In genomic region chr5:177369050-177369912, GRCh38 we compare ENCODE assay signal across 8 cellular contexts. TPM values are rescaled to one million over a fixed set of nuclear protein-coding genes. Genes with fewer than 3 reads are reported as not detected.
DNase-seq lines count a peak whose midpoint lies in the region; ATAC-seq and TF ChIP-seq lines count a peak whose summit lies in the region.

No MANE protein-coding gene starts in this region.

- no peak overlapping the region for H2BK12ac ChIP-seq in trophoblast cell (ENCODE audit: low read length)

- no peak overlapping the region for H3K9ac ChIP-seq in trophoblast cell (ENCODE audit: low read length)

- CTCF ChIA-PET in AG04450 (lab: Charles Lee), result interaction anchor here (0.6 to 5.6 kb wide), 18 partner anchors 9 to 257 kb away, joined by 3 to 61 read pairs (median 4); partner anchors contain the start of genes LMAN2 and SLC34A1

- H3K23ac ChIP-seq in trophoblast cell (ENCODE audit: low read length), result no peak overlapping the region

- no peak overlapping the region for H4K12ac ChIP-seq in trophoblast cell (ENCODE audit: low read depth, low read length)

- no peak overlapping the region for H2BK120ac ChIP-seq in trophoblast cell (ENCODE audit: insufficient read depth, low read length, poor library complexity)

- peaks cover 4% of the 10 kb centered on the region; the same call in 1 of the 2 replicates for H3K9me3 ChIP-seq in AG04450 (ENCODE audit: control insufficient read depth, insufficient read depth, low read length)
- no peaks in the 10 kb centered on the region for H3K9me3 ChIP-seq in RWPE2 (ENCODE audit: severe bottlenecking)
- H3K9me3 ChIP-seq in trophoblast cell (ENCODE audit: insufficient read depth, low read depth, low read length), result no peaks in the 10 kb centered on the region

- H2AFZ ChIP-seq in trophoblast cell (ENCODE audit: insufficient read depth, low read length, poor library complexity), result no peak overlapping the region

- DNase-seq in AG04450 (ENCODE audit: low read depth, low spot score) (no peak), GM12865 (ENCODE audit: low read depth) (peak; percentile 46), RWPE2 (ENCODE audit: low spot score) (no peak), trophoblast cell (peak in 1 of 2 donors; percentile 30), NCI-H1092 treated with DMSO at 0.1 percent for 48 hours (lab: John Stamatoyannopoulos, UW) (no peak), NCI-H2107 treated with DMSO at 0.1 percent for 48 hours (lab: John Stamatoyannopoulos, UW; ENCODE audit: unreplicated experiment) (no peak)
- peak; percentile 21 for DNase-seq in effector CD4-positive, alpha-beta T cell

- peaks cover 22% of the 10 kb centered on the region for H3K4me1 ChIP-seq in RWPE2 (ENCODE audit: insufficient read depth, poor library complexity, severe bottlenecking)
- peaks cover 16 to 17% of the 10 kb centered on the region in 2 experiments for H3K4me1 ChIP-seq in trophoblast cell (ENCODE audit: control insufficient read depth in 1 of 2, insufficient read depth in 2 of 2, low read length in 2 of 2)

- peaks cover 14% of the 10 kb centered on the region for H3K79me1 ChIP-seq in trophoblast cell (ENCODE audit: low read length)

- H3K4me3 ChIP-seq in AG04450 (ENCODE audit: low read depth, low read length) (no peak overlapping the region), GM12865 (ENCODE audit: low read depth, low read length) (no peak overlapping the region), RWPE2 (ENCODE audit: severe bottlenecking) (no peak overlapping the region), trophoblast cell (ENCODE audit: low read depth, low read length) (peak overlapping the region; percentile 26)

- no peak overlapping the region for H3K18ac ChIP-seq in trophoblast cell (ENCODE audit: low read length)

- H3K36me3 ChIP-seq in RWPE2 (ENCODE audit: low read depth), result no peaks in the 10 kb centered on the region; the same call in 1 of the 2 replicates
- no peaks in the 10 kb centered on the region for H3K36me3 ChIP-seq in trophoblast cell (ENCODE audit: control insufficient read depth in 1 of 2, insufficient read depth in 2 of 2, low read length in 2 of 2)

- WGBS in trophoblast cell (ENCODE audit: extremely low coverage, insufficient coverage, insufficient read length), result no CpG with 5 or more reads among the region's 7 CpGs

- no peak overlapping the region for H2AK5ac ChIP-seq in trophoblast cell (ENCODE audit: low read length)

- H3K27ac ChIP-seq in AG04450 (ENCODE audit: low read depth, low read length), result no peak overlapping the region
- H3K27ac ChIP-seq in RWPE2 (ENCODE audit: poor library complexity, severe bottlenecking), result no peak overlapping the region
- H3K27ac ChIP-seq in trophoblast cell (ENCODE audit: low read depth, low read length), result no peak overlapping the region

- H4K8ac ChIP-seq in trophoblast cell (ENCODE audit: low read depth, low read length), result no peak overlapping the region

- no peak overlapping the region for H3K14ac ChIP-seq in trophoblast cell (ENCODE audit: low read length)

- no peak overlapping the region for H3K4me2 ChIP-seq in trophoblast cell (ENCODE audit: low read length)

- H3K4ac ChIP-seq in trophoblast cell (ENCODE audit: low read depth, low read length), result no peak overlapping the region

- H3K27me3 ChIP-seq in AG04450 (ENCODE audit: control insufficient read depth, insufficient read depth, low read length), result no peaks in the 10 kb centered on the region
- no peaks in the 10 kb centered on the region for H3K27me3 ChIP-seq in RWPE2 (ENCODE audit: insufficient read depth, poor library complexity, severe bottlenecking)
- no peaks in the 10 kb centered on the region for H3K27me3 ChIP-seq in trophoblast cell (ENCODE audit: insufficient read depth, low read length)

- ATAC-seq in RWPE2 (ENCODE audit: low read depth) (peak; percentile 21; the same call in 1 of the 3 replicates), GM18867 (IDR thresholded peaks at IDR 0.05; ENCODE audit: unreplicated experiment) (no peak)

- H2BK5ac ChIP-seq in trophoblast cell (ENCODE audit: low read depth, low read length, poor library complexity), result no peak overlapping the region

- H3K79me2 ChIP-seq in trophoblast cell (ENCODE audit: control insufficient read depth, insufficient read depth, low read length, poor library complexity), result peaks cover 7% of the 10 kb centered on the region

- no peak overlapping the region for H4K91ac ChIP-seq in trophoblast cell (ENCODE audit: low read depth, low read length)

- POLR2A ChIA-PET in AG04450 (lab: Yijun Ruan, JAX), result no interaction called here

- peak; percentile 73 for TF ChIP-seq CTCF in AG04450 (IDR thresholded peaks at IDR 0.05; ENCODE audit: low read depth, low read length)
- TF ChIP-seq CTCF in GM12865 (IDR thresholded peaks at IDR 0.05; ENCODE audit: insufficient read depth, low read depth, low read length, missing control alignments), result peak; percentile 76
- TF ChIP-seq CTCF in RWPE2 (IDR thresholded peaks at IDR 0.05; ENCODE audit: poor library complexity, severe bottlenecking), result peak; percentile 85

RNA-seq across cellular contexts. Expression of gene RGS14, which starts 11.6 kb away (rescaled TPM):
- 2.6 and 4.4 TPM in 2 replicates for polyA plus RNA-seq in AG04450 (2011; rRNA removed)
- 1.4 and 4.7 TPM in 2 replicates for polyA minus RNA-seq in AG04450 (2011; rRNA and poly(A)+ RNA removed)
- 9.9 and 10.1 TPM in 2 replicates for polyA plus RNA-seq in trophoblast cell (2013)

RNA-seq across cellular contexts. Expression of gene SLC34A1, which starts 15.0 kb away (rescaled TPM):
- polyA plus RNA-seq in AG04450 (2011; rRNA removed), result not detected in 2 replicates
- polyA minus RNA-seq in AG04450 (2011; rRNA and poly(A)+ RNA removed), result not detected in 2 replicates
- polyA plus RNA-seq in trophoblast cell (2013), result not detected in 2 replicates

RNA-seq across cellular contexts. Expression of gene LMAN2, which starts 17.8 kb away (rescaled TPM):
- polyA plus RNA-seq in AG04450 (2011; rRNA removed), result 150 and 212 TPM in 2 replicates
- polyA minus RNA-seq in AG04450 (2011; rRNA and poly(A)+ RNA removed), result 183 and 249 TPM in 2 replicates
- 339 and 340 TPM in 2 replicates for polyA plus RNA-seq in trophoblast cell (2013)

RNA-seq across cellular contexts. Expression of gene PFN3, which starts 31.2 kb away (rescaled TPM):
- not detected in 2 replicates for polyA plus RNA-seq in AG04450 (2011; rRNA removed)
- polyA minus RNA-seq in AG04450 (2011; rRNA and poly(A)+ RNA removed), result not detected in 2 replicates
- not detected in 2 replicates for polyA plus RNA-seq in trophoblast cell (2013)

RNA-seq across cellular contexts. Expression of gene F12, which starts 40.1 kb away (rescaled TPM):
- 0.35 and 0.48 TPM in 2 replicates for polyA plus RNA-seq in AG04450 (2011; rRNA removed)
- polyA minus RNA-seq in AG04450 (2011; rRNA and poly(A)+ RNA removed), result 0.55 TPM in 1 of 2 replicates, not detected in the other
- polyA plus RNA-seq in trophoblast cell (2013), result 0.47 and 0.49 TPM in 2 replicates

Comparison
In these comparisons a context has a peak if more than half of its experiments do, and no peak if none do; other contexts are left out.
1. DNase-seq: peak in GM12865 (single experiment) and effector CD4-positive, alpha-beta T cell (single experiment); none in AG04450 (single experiment), RWPE2 (single experiment), NCI-H1092 treated with DMSO at 0.1 percent for 48 hours (single experiment) and NCI-H2107 treated with DMSO at 0.1 percent for 48 hours (single experiment).
2. Peak in every context shown above with its lines, with median percentiles within 50 percentile points of each other: CTCF ChIP-seq.